In genomic region chrX:153908219-153908875, GRCh38 we compare ENCODE assay signal across 21 cellular contexts. TPM values are rescaled to one million over a fixed set of nuclear protein-coding genes. Genes with fewer than 3 reads are reported as not detected.
A peak's percentile ranks its signal among the peaks of the same experiment; 100 is the strongest.
DNase-seq lines count a peak whose midpoint lies in the region; ATAC-seq and TF ChIP-seq lines count a peak whose summit lies in the region.
"Had no signal": no experiment of that assay in that cellular context is flagged by ENCODE, and none has a peak within 500 bp of the region (broad histone marks: within the 10 kb centered on the region; RNA-seq: fewer than 3 reads in every experiment).

No MANE protein-coding gene starts in this region.

- CTCF ChIA-PET in naive thymus-derived CD4-positive, alpha-beta T cell (lab: Charles Lee): no interaction called here

- H3K36me3 Mint-ChIP-seq in CD14-positive monocyte (peaks cover 17 to 46% of the 10 kb centered on the region in 2 donors), IgD-negative memory B cell (peaks cover 2% of the 10 kb centered on the region)
- peaks cover 0 to 5% (median 4%) of the 10 kb centered on the region in 5 donors for H3K36me3 Mint-ChIP-seq in naive thymus-derived CD4-positive, alpha-beta T cell

- ATAC-seq in naive thymus-derived CD4-positive, alpha-beta T cell: no peak

- no peaks in the 10 kb centered on the region for H3K27me3 ChIP-seq in naive thymus-derived CD4-positive, alpha-beta T cell (ENCODE audit: control insufficient read depth in 2 of 2, insufficient read depth in 2 of 2, low read length in 2 of 2)

- H3K27me3 Mint-ChIP-seq in CD14-positive monocyte (ENCODE audit: low read depth in 3 of 3) (peaks cover 0 to 40% (median 1%) of the 10 kb centered on the region in 3 donors), IgD-negative memory B cell (no peaks in the 10 kb centered on the region)
- H3K27me3 Mint-ChIP-seq in naive thymus-derived CD4-positive, alpha-beta T cell: no peaks in the 10 kb centered on the region

- H3K4me3 Mint-ChIP-seq in CD14-positive monocyte: no peak overlapping the region
- H3K4me3 Mint-ChIP-seq in IgD-negative memory B cell: no peak overlapping the region
- H3K4me3 Mint-ChIP-seq in naive thymus-derived CD4-positive, alpha-beta T cell: no peak overlapping the region
- H3K4me3 Mint-ChIP-seq: H9 had no signal

- H3K9me3 Mint-ChIP-seq in CD14-positive monocyte (peaks cover 0 to 13% (median 2%) of the 10 kb centered on the region in 7 donors), IgD-negative memory B cell (no peaks in the 10 kb centered on the region)
- H3K9me3 Mint-ChIP-seq in naive thymus-derived CD4-positive, alpha-beta T cell: no peaks in the 10 kb centered on the region

- POLR2A ChIA-PET in naive thymus-derived CD4-positive, alpha-beta T cell (lab: Charles Lee): interaction anchor here (10.4 kb wide), 1 partner anchor 16 kb away, joined by 111 read pairs; the partner anchor contains the start of gene ARHGAP4

- peak overlapping the region in 4 of 7 donors; percentile 24 to 73 (median 52) for H3K27ac Mint-ChIP-seq in CD14-positive monocyte
- H3K27ac Mint-ChIP-seq in IgD-negative memory B cell: peak overlapping the region in 2 of 3 donors; percentile 28 to 71
- H3K27ac Mint-ChIP-seq in naive thymus-derived CD4-positive, alpha-beta T cell: peak overlapping the region in 2 of 9 donors; percentile 17 to 36
- H3K27ac Mint-ChIP-seq: H9 had no signal

- H3K4me3 ChIP-seq in naive thymus-derived CD4-positive, alpha-beta T cell (ENCODE audit: low read length): no peak overlapping the region
- H3K4me3 ChIP-seq: GM12878 had no signal

- intact Hi-C loops in CD14-positive monocyte (cut with micrococcal nuclease): no loop called here
- intact Hi-C loops in naive thymus-derived CD4-positive, alpha-beta T cell (cut with micrococcal nuclease): loop anchor here in 1 of 2 donors (5.0 kb wide), 1 partner anchor 39 kb away; no protein-coding TSS in a partner anchor

- TF ChIP-seq CTCF in CD14-positive monocyte (IDR thresholded peaks at IDR 0.05): no peak

- H3K27ac ChIP-seq in naive thymus-derived CD4-positive, alpha-beta T cell (ENCODE audit: low read depth, low read length): peak overlapping the region; percentile 35
- H3K27ac ChIP-seq: HL-60 had no signal

- DNase-seq in CD14-positive monocyte (ENCODE audit: low spot score) (no peak), cerebellar cortex (ENCODE audit: low spot score) (peak; percentile 78), GM03348 (ENCODE audit: low spot score) (no peak), A172 (ENCODE audit: low spot score) (no peak)
- DNase-seq in naive thymus-derived CD4-positive, alpha-beta T cell: no peak
- no peak for DNase-seq in activated CD4-positive, alpha-beta T cell treated with anti-CD3 and anti-CD28 coated beads, Interleukin-2, amount 50 U/mL, for 1 hour
- DNase-seq: AML-193; GF-D8; NCI-H2029; NCI-H446; NCI-H748 treated with DMSO at 0.1 percent for 48 hours; NK-92 treated with Interleukin-12 subunit alpha and Interleukin-12 subunit beta, amount 100 ng/mL, for 24 hours; SHP77 had no signal

- no peaks in the 10 kb centered on the region for H3K9me3 ChIP-seq in naive thymus-derived CD4-positive, alpha-beta T cell (ENCODE audit: control insufficient read depth in 2 of 3, low read length in 3 of 3)
- H3K9me3 ChIP-seq: SK-N-SH had no signal

- H3K36me3 ChIP-seq in naive thymus-derived CD4-positive, alpha-beta T cell (ENCODE audit: control insufficient read depth in 2 of 3, insufficient read depth in 3 of 3, low read length in 3 of 3): peaks cover 0 to 39% (median 0%) of the 10 kb centered on the region in 3 experiments

- peaks cover 25% of the 10 kb centered on the region for H3K4me1 Mint-ChIP-seq in CD14-positive monocyte
- peaks cover 0 to 10% (median 7%) of the 10 kb centered on the region in 3 donors for H3K4me1 Mint-ChIP-seq in IgD-negative memory B cell
- H3K4me1 Mint-ChIP-seq in naive thymus-derived CD4-positive, alpha-beta T cell: peaks cover 6 to 29% (median 18%) of the 10 kb centered on the region in 7 donors

- H3K4me1 ChIP-seq in naive thymus-derived CD4-positive, alpha-beta T cell (ENCODE audit: control insufficient read depth in 2 of 2, insufficient read depth in 2 of 2, low read length in 2 of 2): peaks cover 16 to 21% of the 10 kb centered on the region in 2 donors

RNA-seq across cellular contexts. Expression of gene AVPR2, which starts 3.9 kb away (rescaled TPM):
- polyA plus RNA-seq in CD14-positive monocyte (under 1 TPM in 1 of 2 donors, not detected in 1; 0.14 TPM), IgD-negative memory B cell (not detected)
- total RNA-seq in naive thymus-derived CD4-positive, alpha-beta T cell: under 1 TPM in 1 of 5 experiments, not detected in 4; 0.29 TPM
- not detected for polyA plus RNA-seq in naive thymus-derived CD4-positive, alpha-beta T cell
- total RNA-seq in A172 (2014; rRNA removed; shearing (Covaris generic)): 2.0 and 2.6 TPM in 2 replicates
- total RNA-seq: Daoy, GM12878, H9, HT1080 had no signal
- polyA plus RNA-seq: SK-N-SH had no signal

RNA-seq across cellular contexts. Expression of gene ARHGAP4, which starts 17.7 kb away (rescaled TPM):
- polyA plus RNA-seq in CD14-positive monocyte (10 to 100 TPM; 51.5 to 64.4 TPM), IgD-negative memory B cell (123 TPM)
- total RNA-seq in naive thymus-derived CD4-positive, alpha-beta T cell: 100 to 1,000 TPM; 310 to 439 (median 377) TPM
- 100 to 1,000 TPM in 1 of 2 donors, 10 to 100 TPM in 1; 82.5 to 147 TPM for polyA plus RNA-seq in naive thymus-derived CD4-positive, alpha-beta T cell
- total RNA-seq in A172 (2014; rRNA removed; shearing (Covaris generic)): 1.3 and 5.3 TPM in 2 replicates

RNA-seq across cellular contexts. Expression of gene L1CAM, which starts 22.4 kb away (rescaled TPM):
- polyA plus RNA-seq in CD14-positive monocyte (not detected), IgD-negative memory B cell (1.8 TPM)
- 1 to 10 TPM in 3 of 5 experiments, under 1 TPM in 1, not detected in 1; 0.81 to 9.2 (median 1.3) TPM for total RNA-seq in naive thymus-derived CD4-positive, alpha-beta T cell
- polyA plus RNA-seq in naive thymus-derived CD4-positive, alpha-beta T cell: under 1 TPM in 1 of 2 donors, not detected in 1; 0.16 TPM
- 77.7 and 94.0 TPM in 2 replicates for total RNA-seq in A172 (2014; rRNA removed; shearing (Covaris generic))

RNA-seq across cellular contexts. Expression of gene NAA10, which starts 26.5 kb away (rescaled TPM):
- polyA plus RNA-seq in CD14-positive monocyte: 10 to 100 TPM; 46.7 to 47.9 TPM
- polyA plus RNA-seq in IgD-negative memory B cell: 91.4 TPM
- 10 to 100 TPM; 45.2 to 79.7 (median 75.6) TPM for total RNA-seq in naive thymus-derived CD4-positive, alpha-beta T cell
- 10 to 100 TPM; 37.6 to 47.2 TPM for polyA plus RNA-seq in naive thymus-derived CD4-positive, alpha-beta T cell
- total RNA-seq in A172 (2014; rRNA removed; shearing (Covaris generic)): 210 and 249 TPM in 2 replicates

RNA-seq across cellular contexts. Expression of gene RENBP, which starts 36.1 kb away (rescaled TPM):
- polyA plus RNA-seq in CD14-positive monocyte: 1 to 10 TPM; 2.7 to 3.8 TPM
- 1.2 TPM for polyA plus RNA-seq in IgD-negative memory B cell
- 10 to 100 TPM; 14.8 to 32.7 (median 27.7) TPM for total RNA-seq in naive thymus-derived CD4-positive, alpha-beta T cell
- polyA plus RNA-seq in naive thymus-derived CD4-positive, alpha-beta T cell: 1 to 10 TPM in 1 of 2 donors, under 1 TPM in 1; 0.47 to 1.3 TPM
- 0.62 TPM in 2 replicates for total RNA-seq in A172 (2014; rRNA removed; shearing (Covaris generic))
- total RNA-seq: M059J had no signal
